In genomic region chr12:57605308-57606015, GRCh38 we compare ENCODE assay signal across 8 cellular contexts. TPM values are rescaled to one million over a fixed set of nuclear protein-coding genes. Genes with fewer than 3 reads are reported as not detected.
DNase-seq lines count a peak whose midpoint lies in the region; ATAC-seq, FAIRE-seq and TF ChIP-seq lines count a peak whose summit lies in the region.

No MANE protein-coding gene starts in this region.

- POLR2A ChIA-PET in A673 (lab: Charles Lee; ENCODE audit: low non-redundant PET), result no interaction called here

- H3K4me1 ChIP-seq in A673 (ENCODE audit: insufficient read depth, low read length, poor library complexity, severe bottlenecking) (peaks cover 11% of the 10 kb centered on the region), mucosa of rectum (ENCODE audit: control insufficient read depth in 2 of 2, insufficient read depth in 2 of 2, low read length in 2 of 2) (peaks cover 0 to 3% of the 10 kb centered on the region in 2 donors)

- TF ChIP-seq CTCF in A673 (conservative IDR thresholded peaks at IDR 0.05; ENCODE audit: low read depth, low read length) (no peak), bronchial epithelial cell (IDR thresholded peaks at IDR 0.05; ENCODE audit: insufficient read depth, low read length, severe bottlenecking) (no peak)

- H3K4me3 ChIP-seq in A673 (ENCODE audit: low read depth, low read length, poor library complexity, severe bottlenecking), result peak overlapping the region; percentile 92
- peak overlapping the region; percentile 61 for H3K4me3 ChIP-seq in bronchial epithelial cell (ENCODE audit: low read depth, low read length)
- H3K4me3 ChIP-seq in mucosa of rectum (ENCODE audit: low read length in 2 of 2), result peak overlapping the region; percentile 70 to 72

- FAIRE-seq in bronchial epithelial cell (lab: Jason Lieb, UNC), result no peak

- BruUV-seq in A673 (replicated peaks; lab: Mats Ljungman, UMichigan), result TSS peak; percentile 71

- no peaks in the 10 kb centered on the region for H3K9me3 ChIP-seq in A673 (ENCODE audit: low read depth, low read length, poor library complexity, severe bottlenecking)
- H3K9me3 ChIP-seq in mucosa of rectum (ENCODE audit: control insufficient read depth in 2 of 2, low read length in 2 of 2), result no peaks in the 10 kb centered on the region

- peak; percentile 35 for DNase-seq in A673 (ENCODE audit: low spot score)
- DNase-seq in bronchial epithelial cell (ENCODE audit: low read depth), result no peak
- no peak for DNase-seq in amniotic stem cell (lab: John Stamatoyannopoulos, UW)
- no peak for DNase-seq in dermis blood vessel endothelial cell

- intact Hi-C loops in A673 (cut with micrococcal nuclease; ENCODE audit: unreplicated experiment), result no loop called here

- peaks cover 6% of the 10 kb centered on the region for H3K36me3 ChIP-seq in A673 (ENCODE audit: insufficient read depth, low read length, poor library complexity, severe bottlenecking)
- no peaks in the 10 kb centered on the region for H3K36me3 ChIP-seq in bronchial epithelial cell (ENCODE audit: control insufficient read depth, insufficient read depth, low read length)
- H3K36me3 ChIP-seq in mucosa of rectum (ENCODE audit: control insufficient read depth in 2 of 2, insufficient read depth in 2 of 2, low read length in 2 of 2), result peaks cover 18 to 25% of the 10 kb centered on the region in 2 donors

- H3K27me3 ChIP-seq in A673 (replicated peaks; ENCODE audit: insufficient read depth, low read depth, low read length, poor library complexity) (no peaks in the 10 kb centered on the region), bronchial epithelial cell (ENCODE audit: control insufficient read depth, insufficient read depth, low read length) (peaks cover 1% of the 10 kb centered on the region), mucosa of rectum (ENCODE audit: control insufficient read depth in 2 of 2, insufficient read depth in 2 of 2, low read length in 2 of 2) (peaks cover 0 to 7% of the 10 kb centered on the region in 2 donors)

- H3K27ac ChIP-seq in A673 (ENCODE audit: low read depth, low read length, poor library complexity, severe bottlenecking) (peak overlapping the region; percentile 75), mucosa of rectum (ENCODE audit: low read depth in 2 of 2, low read length in 2 of 2) (peak overlapping the region; percentile 77 to 78)

- CTCF ChIA-PET in A673 (lab: Charles Lee), result interaction anchor here (0.8 to 1.6 kb wide), 2 partner anchors 22 to 121 kb away, joined by 3 to 4 read pairs; no protein-coding TSS in a partner anchor

- ATAC-seq in HG02870 (IDR thresholded peaks at IDR 0.05; ENCODE audit: unreplicated experiment) (peak; percentile 22), HG03025 (IDR thresholded peaks at IDR 0.05; ENCODE audit: low FRiP score, unreplicated experiment) (no peak), HG03432 (IDR thresholded peaks at IDR 0.05; ENCODE audit: unreplicated experiment) (no peak)

- H3K9ac ChIP-seq in mucosa of rectum (ENCODE audit: low read depth in 1 of 2, low read length in 2 of 2), result peak overlapping the region; percentile 51 to 56

RNA-seq across cellular contexts. Expression of gene DTX3, which starts 0.8 kb away (rescaled TPM):
- 61.7 and 65.9 TPM in 2 replicates for total RNA-seq in A673 (2021)
- 1.5 and 3.7 TPM in 2 replicates for total RNA-seq in bronchial epithelial cell
- 1.9 and 2.4 TPM in 2 replicates for total RNA-seq in dermis blood vessel endothelial cell

RNA-seq across cellular contexts. Expression of gene ARHGEF25, which starts 5.8 kb away (rescaled TPM):
- total RNA-seq in A673 (2021), result 20.9 and 32.5 TPM in 2 replicates
- total RNA-seq in bronchial epithelial cell, result 0.26 and 0.53 TPM in 2 replicates
- total RNA-seq in dermis blood vessel endothelial cell, result 0.68 and 0.74 TPM in 2 replicates

RNA-seq across cellular contexts. Expression of gene PIP4K2C, which starts 14.5 kb away (rescaled TPM):
- total RNA-seq in A673 (2021), result 34.9 and 35.4 TPM in 2 replicates
- total RNA-seq in bronchial epithelial cell, result 38.4 and 46.3 TPM in 2 replicates
- 10.2 and 15.4 TPM in 2 replicates for total RNA-seq in dermis blood vessel endothelial cell

RNA-seq across cellular contexts. Expression of gene B4GALNT1, which starts 27.5 kb away (rescaled TPM):
- total RNA-seq in A673 (2021), result 34.5 and 39.0 TPM in 2 replicates
- 0.13 TPM in 1 of 2 replicates, not detected in the other for total RNA-seq in bronchial epithelial cell
- 0.14 TPM in 1 of 2 replicates, not detected in the other for total RNA-seq in dermis blood vessel endothelial cell

RNA-seq across cellular contexts. Expression of gene KIF5A, which starts 55.6 kb away (rescaled TPM):
- total RNA-seq in A673 (2021), result 2.1 and 3.3 TPM in 2 replicates
- total RNA-seq in bronchial epithelial cell, result under 0.01 and 0.26 TPM in 2 replicates
- 0.09 and 0.17 TPM in 2 replicates for total RNA-seq in dermis blood vessel endothelial cell

Comparison
In these comparisons a context has a peak if more than half of its experiments do, and no peak if none do; other contexts are left out.
1. RNA of gene DTX3, which starts 0.8 kb away (total RNA-seq): 61.7 to 65.9 TPM in A673; 1.5 to 3.7 TPM in bronchial epithelial cell and 1.9 to 2.4 TPM in dermis blood vessel endothelial cell; every median in the first group is over 10 times any median in the second.
2. RNA of gene ARHGEF25, which starts 5.8 kb away (total RNA-seq): 20.9 to 32.5 TPM in A673; 0.68 to 0.74 TPM in dermis blood vessel endothelial cell and 0.26 to 0.53 TPM in bronchial epithelial cell; every median in the first group is over 10 times any median in the second.
3. Peak in every context shown above with its lines, with median percentiles within 50 percentile points of each other: H3K4me3 ChIP-seq.